In genomic region chr1:160581970-160582369, GRCh38 we compare ENCODE assay signal across 28 cellular contexts. TPM values are rescaled to one million over a fixed set of nuclear protein-coding genes. Genes with fewer than 3 reads are reported as not detected.
DNase-seq lines count a peak whose midpoint lies in the region; ATAC-seq lines count a peak whose summit lies in the region.
"Had no signal": no experiment of that assay in that cellular context is flagged by ENCODE, and none has a peak within 500 bp of the region (broad histone marks: within the 10 kb centered on the region; RNA-seq: fewer than 3 reads in every experiment).

No MANE protein-coding gene starts in this region.

- H3K4me3 Mint-ChIP-seq in activated naive CD4-positive, alpha-beta T cell treated with anti-CD3 and anti-CD28 coated beads for 36 hours, result no peak overlapping the region
- no peak overlapping the region for H3K4me3 Mint-ChIP-seq in T-cell
- H3K4me3 Mint-ChIP-seq in central memory CD8-positive, alpha-beta T cell, result peak overlapping the region; percentile 49
- H3K4me3 Mint-ChIP-seq in stimulated activated effector memory CD8-positive, alpha-beta T cell treated with anti-CD3 and anti-CD28 coated beads, Interleukin-12 subunit alpha, Interleukin-12 subunit beta, amount 100 ng/mL, for 72 hours, result no peak overlapping the region
- H3K4me3 Mint-ChIP-seq: activated B cell treated with CpG ODN at 0.5 μM for 24 hours; mesothelial cell of epicardium; stimulated activated naive CD8-positive, alpha-beta T cell treated with anti-CD3 and anti-CD28 coated beads, Interleukin-15, amount 100 ng/mL, for 72 hours had no signal

- no peak overlapping the region for H3K23ac ChIP-seq in mesenchymal stem cell (ENCODE audit: low read length in 2 of 2)

- no peak overlapping the region for H3K4ac ChIP-seq in mesenchymal stem cell (ENCODE audit: low read depth in 1 of 2, low read length in 2 of 2)

- no peak overlapping the region for H3K4me3 ChIP-seq in mesenchymal stem cell (ENCODE audit: insufficient read depth in 1 of 2, low read depth in 1 of 2, low read length in 2 of 2)
- H3K4me3 ChIP-seq: esophagus squamous epithelium, GM12878, Peyer's patch had no signal

- H2BK5ac ChIP-seq in mesenchymal stem cell (ENCODE audit: low read depth, low read length, poor library complexity, severe bottlenecking), result no peak overlapping the region

- H2AK5ac ChIP-seq in mesenchymal stem cell (ENCODE audit: low read length, severe bottlenecking), result no peak overlapping the region

- peaks cover 16% of the 10 kb centered on the region for H3K9me3 Mint-ChIP-seq in activated naive CD4-positive, alpha-beta T cell treated with anti-CD3 and anti-CD28 coated beads for 36 hours
- peaks cover 0 to 6% (median 4%) of the 10 kb centered on the region in 3 donors for H3K9me3 Mint-ChIP-seq in T-cell
- H3K9me3 Mint-ChIP-seq in central memory CD8-positive, alpha-beta T cell, result no peaks in the 10 kb centered on the region
- no peaks in the 10 kb centered on the region for H3K9me3 Mint-ChIP-seq in stimulated activated effector memory CD8-positive, alpha-beta T cell treated with anti-CD3 and anti-CD28 coated beads, Interleukin-12 subunit alpha, Interleukin-12 subunit beta, amount 100 ng/mL, for 72 hours

- H3K4me1 Mint-ChIP-seq in activated naive CD4-positive, alpha-beta T cell treated with anti-CD3 and anti-CD28 coated beads for 36 hours (ENCODE audit: low read depth), result peaks cover 65% of the 10 kb centered on the region
- H3K4me1 Mint-ChIP-seq in T-cell, result peaks cover 67 to 79% (median 69%) of the 10 kb centered on the region in 3 donors
- peaks cover 71% of the 10 kb centered on the region for H3K4me1 Mint-ChIP-seq in central memory CD8-positive, alpha-beta T cell
- H3K4me1 Mint-ChIP-seq in stimulated activated effector memory CD8-positive, alpha-beta T cell treated with anti-CD3 and anti-CD28 coated beads, Interleukin-12 subunit alpha, Interleukin-12 subunit beta, amount 100 ng/mL, for 72 hours, result peaks cover 52% of the 10 kb centered on the region
- H3K4me1 Mint-ChIP-seq: mesothelial cell of epicardium had no signal

- no peaks in the 10 kb centered on the region for H3K36me3 ChIP-seq in mesenchymal stem cell (ENCODE audit: control insufficient read depth in 1 of 2, insufficient read depth in 2 of 2, low read depth in 1 of 2, low read length in 2 of 2)
- H3K36me3 ChIP-seq: esophagus squamous epithelium, Peyer's patch had no signal

- H3K27ac ChIP-seq in mesenchymal stem cell (ENCODE audit: low read length, poor library complexity, severe bottlenecking), result no peak overlapping the region
- H3K27ac ChIP-seq: esophagus squamous epithelium, foreskin keratinocyte had no signal

- peaks cover 14% of the 10 kb centered on the region for H3K36me3 Mint-ChIP-seq in activated naive CD4-positive, alpha-beta T cell treated with anti-CD3 and anti-CD28 coated beads for 36 hours (ENCODE audit: low read depth)
- peaks cover 15% of the 10 kb centered on the region for H3K36me3 Mint-ChIP-seq in T-cell
- H3K36me3 Mint-ChIP-seq in central memory CD8-positive, alpha-beta T cell (ENCODE audit: insufficient read depth), result peaks cover 5% of the 10 kb centered on the region
- no peaks in the 10 kb centered on the region for H3K36me3 Mint-ChIP-seq in stimulated activated effector memory CD8-positive, alpha-beta T cell treated with anti-CD3 and anti-CD28 coated beads, Interleukin-12 subunit alpha, Interleukin-12 subunit beta, amount 100 ng/mL, for 72 hours
- H3K36me3 Mint-ChIP-seq: mesothelial cell of epicardium, naive B cell had no signal

- no peak overlapping the region for H2AFZ ChIP-seq in mesenchymal stem cell (ENCODE audit: low read depth, low read length)

- no peak for DNase-seq in activated naive CD4-positive, alpha-beta T cell treated with anti-CD3 and anti-CD28 coated beads for 36 hours
- DNase-seq in activated naive CD4-positive, alpha-beta T cell treated with anti-CD3 and anti-CD28 coated beads, Interleukin-2, amount 50 U/mL, for 16 hours, result no peak
- DNase-seq in T-cell (no peak), mesenchymal stem cell (no peak)
- DNase-seq in central memory CD8-positive, alpha-beta T cell (ENCODE audit: low spot score in 2 of 2), result no peak
- DNase-seq in stimulated activated effector memory CD8-positive, alpha-beta T cell treated with anti-CD3 and anti-CD28 coated beads, Interleukin-12 subunit alpha, Interleukin-12 subunit beta, amount 100 ng/mL, for 72 hours (ENCODE audit: low spot score in 2 of 2), result no peak
- DNase-seq in stimulated activated CD8-positive, alpha-beta memory T cell treated with anti-CD3 and anti-CD28 coated beads, Interleukin-4, amount 100 ng/mL, for 48 hours, result no peak
- no peak for DNase-seq in stimulated activated CD4-positive, alpha-beta T cell treated with anti-CD3 and anti-CD28 coated beads, Interleukin-4, amount 100 ng/mL, for 4 hours
- DNase-seq: activated B cell treated with CpG ODN at 0.5 μM for 24 hours; activated CD8-positive, alpha-beta memory T cell treated with anti-CD3 and anti-CD28 coated beads, Interleukin-2, amount 50 U/mL, for 4 hours; AML-193; dermis blood vessel endothelial cell; esophagus squamous epithelium; foreskin keratinocyte; head of caudate nucleus; islet precursor cell; naive B cell; NCI-H1092; NCI-H1694; NCI-H446 treated with DMSO at 0.1 percent for 48 hours; NCI-H774; Peyer's patch; SHP77; stimulated activated naive CD8-positive, alpha-beta T cell treated with anti-CD3 and anti-CD28 coated beads, Interleukin-15, amount 100 ng/mL, for 72 hours had no signal

- no peaks in the 10 kb centered on the region for H3K79me1 ChIP-seq in mesenchymal stem cell (replicated peaks; ENCODE audit: low read length, poor library complexity, severe bottlenecking)

- no peak overlapping the region for H4K91ac ChIP-seq in mesenchymal stem cell (ENCODE audit: low read length)

- POLR2A ChIA-PET in T-cell (lab: Charles Lee), result no interaction called here

- H3K27ac Mint-ChIP-seq in activated naive CD4-positive, alpha-beta T cell treated with anti-CD3 and anti-CD28 coated beads for 36 hours, result peak overlapping the region; percentile 28
- H3K27ac Mint-ChIP-seq in T-cell, result peak overlapping the region; percentile 94
- H3K27ac Mint-ChIP-seq in central memory CD8-positive, alpha-beta T cell (ENCODE audit: low read depth), result peak overlapping the region; percentile 87
- H3K27ac Mint-ChIP-seq in stimulated activated effector memory CD8-positive, alpha-beta T cell treated with anti-CD3 and anti-CD28 coated beads, Interleukin-12 subunit alpha, Interleukin-12 subunit beta, amount 100 ng/mL, for 72 hours, result peak overlapping the region; percentile 89
- H3K27ac Mint-ChIP-seq: activated B cell treated with CpG ODN at 0.5 μM for 24 hours, mesothelial cell of epicardium had no signal

- H2BK15ac ChIP-seq in mesenchymal stem cell (ENCODE audit: low read depth, poor library complexity, severe bottlenecking), result no peak overlapping the region

- 56% methylated on average over 1 of the region's 2 CpGs for WGBS in mesenchymal stem cell

- H3K18ac ChIP-seq in mesenchymal stem cell (ENCODE audit: low read depth in 1 of 2, low read length in 2 of 2), result no peak overlapping the region

- H2BK12ac ChIP-seq in mesenchymal stem cell (ENCODE audit: low read length in 2 of 2), result no peak overlapping the region

- no peak overlapping the region for H3K4me2 ChIP-seq in mesenchymal stem cell (ENCODE audit: low read length, poor library complexity, severe bottlenecking)

- no peaks in the 10 kb centered on the region for H3K27me3 Mint-ChIP-seq in activated naive CD4-positive, alpha-beta T cell treated with anti-CD3 and anti-CD28 coated beads for 36 hours (ENCODE audit: low read depth)
- no peaks in the 10 kb centered on the region for H3K27me3 Mint-ChIP-seq in T-cell
- H3K27me3 Mint-ChIP-seq in central memory CD8-positive, alpha-beta T cell, result no peaks in the 10 kb centered on the region
- H3K27me3 Mint-ChIP-seq: activated B cell treated with CpG ODN at 0.5 μM for 24 hours; naive B cell; stimulated activated naive CD8-positive, alpha-beta T cell treated with anti-CD3 and anti-CD28 coated beads, Interleukin-15, amount 100 ng/mL, for 72 hours had no signal

- CTCF ChIA-PET in activated naive CD4-positive, alpha-beta T cell treated with anti-CD3 and anti-CD28 coated beads for 36 hours (lab: Charles Lee), result interaction anchor here (3.9 kb wide), 1 partner anchor 24 kb away, joined by 22 read pairs; no protein-coding TSS in a partner anchor
- CTCF ChIA-PET in T-cell (lab: Charles Lee), result no interaction called here

- no peaks in the 10 kb centered on the region for H3K9me3 ChIP-seq in mesenchymal stem cell (ENCODE audit: control insufficient read depth, low read length)
- H3K9me3 ChIP-seq: esophagus squamous epithelium, Peyer's patch had no signal

- no peak overlapping the region for H2BK120ac ChIP-seq in mesenchymal stem cell (ENCODE audit: low read depth, low read length)

- no peak overlapping the region for H3K9ac ChIP-seq in mesenchymal stem cell (ENCODE audit: low read length)

- H4K8ac ChIP-seq in mesenchymal stem cell (ENCODE audit: low read length), result no peak overlapping the region

- H3K4me1 ChIP-seq in mesenchymal stem cell (ENCODE audit: control insufficient read depth, insufficient read depth, low read depth, low read length), result no peaks in the 10 kb centered on the region
- H3K4me1 ChIP-seq: esophagus squamous epithelium, foreskin keratinocyte had no signal

- intact Hi-C loops in activated naive CD4-positive, alpha-beta T cell treated with anti-CD3 and anti-CD28 coated beads for 36 hours (cut with micrococcal nuclease), result no loop called here

- H3K27me3 ChIP-seq in mesenchymal stem cell (ENCODE audit: control insufficient read depth in 1 of 2, insufficient read depth in 1 of 2, low read length in 2 of 2), result no peaks in the 10 kb centered on the region
- H3K27me3 ChIP-seq: esophagus squamous epithelium, Peyer's patch had no signal

- no peak for ATAC-seq in T-cell (replicated peaks in 1 of 4)
- ATAC-seq in central memory CD8-positive, alpha-beta T cell (replicated peaks; ENCODE audit: extremely low read depth, poor library complexity, severe bottlenecking), result no peak
- ATAC-seq in stimulated activated effector memory CD8-positive, alpha-beta T cell treated with anti-CD3 and anti-CD28 coated beads, Interleukin-12 subunit alpha, Interleukin-12 subunit beta, amount 100 ng/mL, for 72 hours, result no peak
- ATAC-seq: foreskin keratinocyte; GM12878; stimulated activated naive CD8-positive, alpha-beta T cell treated with anti-CD3 and anti-CD28 coated beads, Interleukin-15, amount 100 ng/mL, for 72 hours had no signal

- no peak overlapping the region for H3K14ac ChIP-seq in mesenchymal stem cell (ENCODE audit: low read length in 2 of 2)

RNA-seq across cellular contexts. Expression of gene CD84, which starts 2.7 kb away (rescaled TPM):
- total RNA-seq in activated naive CD4-positive, alpha-beta T cell treated with anti-CD3 and anti-CD28 coated beads for 36 hours, result 1 to 10 TPM; 8.6 to 9.2 TPM
- 10 to 100 TPM; 47.5 to 97.4 (median 51.8) TPM for total RNA-seq in T-cell
- not detected for polyA plus RNA-seq in mesenchymal stem cell (2013, experiment 1 of 2)
- polyA plus RNA-seq in mesenchymal stem cell (2013, experiment 2 of 2), result not detected
- total RNA-seq: A673, dermis blood vessel endothelial cell, foreskin keratinocyte, H4, mesothelial cell of epicardium had no signal
- polyA plus RNA-seq: foreskin keratinocyte had no signal

RNA-seq across cellular contexts. Expression of gene SLAMF6, which starts 58.9 kb away (rescaled TPM):
- 10 to 100 TPM; 55.0 to 55.5 TPM for total RNA-seq in activated naive CD4-positive, alpha-beta T cell treated with anti-CD3 and anti-CD28 coated beads for 36 hours
- 10 to 100 TPM; 39.9 to 53.0 (median 47.3) TPM for total RNA-seq in T-cell
- not detected for polyA plus RNA-seq in mesenchymal stem cell (2013, experiment 1 of 2)
- polyA plus RNA-seq in mesenchymal stem cell (2013, experiment 2 of 2), result not detected
- total RNA-seq: A673, dermis blood vessel endothelial cell, foreskin keratinocyte, H4, mesothelial cell of epicardium had no signal
- polyA plus RNA-seq: foreskin keratinocyte had no signal

Comparison
In these comparisons a context has a peak if more than half of its experiments do, and no peak if none do; other contexts are left out.
1. H3K27ac Mint-ChIP-seq: peak in every context shown above with its lines; median percentile 94 in T-cell; 89 in stimulated activated effector memory CD8-positive, alpha-beta T cell treated with anti-CD3 and anti-CD28 coated beads, Interleukin-12 subunit alpha, Interleukin-12 subunit beta, amount 100 ng/mL, for 72 hours; 87 in central memory CD8-positive, alpha-beta T cell; 28 in activated naive CD4-positive, alpha-beta T cell treated with anti-CD3 and anti-CD28 coated beads for 36 hours.
2. RNA of gene CD84, which starts 2.7 kb away (total RNA-seq): 47.5 to 97.4 TPM in T-cell; 8.6 to 9.2 TPM in activated naive CD4-positive, alpha-beta T cell treated with anti-CD3 and anti-CD28 coated beads for 36 hours; every median in the first group is over 4 times any median in the second.